Comparison of ENCODE assay signal across 23 cellular contexts in the genomic region with DNA sequence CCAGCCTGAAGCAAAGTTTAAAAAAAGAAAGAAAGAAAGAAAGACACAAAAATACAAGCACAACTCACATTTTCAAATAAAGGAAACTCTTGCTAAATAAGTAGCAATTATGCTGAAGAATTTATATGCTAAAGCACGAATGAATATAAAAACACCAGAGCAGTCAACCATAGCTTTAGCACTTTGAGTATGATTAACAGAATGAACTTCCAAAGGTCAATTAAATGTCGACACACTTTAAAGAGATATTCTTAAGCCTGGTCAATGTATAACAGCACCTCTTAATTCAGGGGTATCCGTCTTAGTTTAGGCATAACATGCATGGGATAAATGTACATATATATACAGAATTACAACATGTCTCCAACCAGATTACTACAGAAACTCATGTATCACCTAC.
A peak's percentile ranks its signal among the peaks of the same experiment; 100 is the strongest.
DNase-seq lines count a peak whose midpoint lies in the region; ATAC-seq, FAIRE-seq and TF ChIP-seq lines count a peak whose summit lies in the region.
"Had no signal": no experiment of that assay in that cellular context is flagged by ENCODE, and none has a peak within 500 bp of the region (broad histone marks: within the 10 kb centered on the region; RNA-seq: fewer than 3 reads in every experiment).

No MANE protein-coding gene starts in this region.

- CTCF ChIA-PET in Calu3 (lab: Charles Lee), result no interaction called here

- H3K4me3 ChIP-seq in retinal pigment epithelial cell (ENCODE audit: low read length), result peak overlapping the region; percentile 36
- H3K4me3 ChIP-seq: colonic mucosa had no signal

- no TSS peak for BruUV-seq in Calu3 (replicated peaks; lab: Mats Ljungman, UMichigan)

- peak overlapping the region; percentile 74 for H3K27ac Mint-ChIP-seq in Calu3 (ENCODE audit: unreplicated experiment)
- H3K27ac Mint-ChIP-seq: activated CD4-positive, alpha-beta T cell treated with anti-CD3 and anti-CD28 coated beads, Interleukin-2, amount 10 ng/mL, durations not matched to agents 7 days and 5 days; activated naive CD8-positive, alpha-beta T cell treated with anti-CD3 and anti-CD28 coated beads, Interleukin-2, amount 50 U/mL, for 24 hours; CD14-positive monocyte; T-helper 1 cell treated with Interleukin-12 subunit alpha and Interleukin-12 subunit beta and Interleukin-4 antibody, amounts not matched to agents 30 μg/mL and 1 μg/mL, for 36 hours had no signal

- peaks cover 95% of the 10 kb centered on the region for H3K36me3 Mint-ChIP-seq in Calu3 (ENCODE audit: insufficient read depth, unreplicated experiment)

- TF ChIP-seq CTCF in Calu3 (IDR thresholded peaks at IDR 0.05; ENCODE audit: unreplicated experiment) (no peak), retinal pigment epithelial cell (conservative IDR thresholded peaks at IDR 0.05; ENCODE audit: low read depth, low read length) (no peak)

- H3K9me3 Mint-ChIP-seq in Calu3 (ENCODE audit: low read depth, unreplicated experiment), result no peaks in the 10 kb centered on the region
- H3K9me3 Mint-ChIP-seq: activated naive CD8-positive, alpha-beta T cell treated with anti-CD3 and anti-CD28 coated beads, Interleukin-2, amount 50 U/mL, for 24 hours had no signal

- peaks cover 52% of the 10 kb centered on the region for H3K4me1 Mint-ChIP-seq in Calu3 (ENCODE audit: low read depth, unreplicated experiment)
- H3K4me1 Mint-ChIP-seq: activated naive CD8-positive, alpha-beta T cell treated with anti-CD3 and anti-CD28 coated beads, Interleukin-2, amount 50 U/mL, for 24 hours; CD14-positive monocyte had no signal

- FAIRE-seq in endometrium (lab: Jason Lieb, UNC), result peak; percentile 4

- intact Hi-C loops in Calu3 (cut with micrococcal nuclease; ENCODE audit: unreplicated experiment), result loop anchor here (2.0 kb wide), 1 partner anchor 38 kb away; no protein-coding TSS in a partner anchor

- peak overlapping the region; percentile 81 for H3K4me3 Mint-ChIP-seq in Calu3 (ENCODE audit: low read depth, unreplicated experiment)
- H3K4me3 Mint-ChIP-seq: activated CD4-positive, alpha-beta T cell treated with anti-CD3 and anti-CD28 coated beads, Interleukin-2, amount 10 ng/mL, durations not matched to agents 7 days and 5 days; activated naive CD8-positive, alpha-beta T cell treated with anti-CD3 and anti-CD28 coated beads, Interleukin-2, amount 50 U/mL, for 24 hours; CD14-positive monocyte; T-helper 1 cell treated with Interleukin-12 subunit alpha and Interleukin-12 subunit beta and Interleukin-4 antibody, amounts not matched to agents 30 μg/mL and 1 μg/mL, for 36 hours had no signal

- DNase-seq in Calu3 (no peak), left lobe of liver (ENCODE audit: low spot score) (no peak), retinal pigment epithelial cell (ENCODE audit: low read depth) (no peak), NCI-H1105 treated with DMSO at 0.1 percent for 48 hours (lab: John Stamatoyannopoulos, UW) (no peak), COLO668 (lab: John Stamatoyannopoulos, UW; ENCODE audit: unreplicated experiment) (no peak)
- no peak for DNase-seq in activated CD8-positive, alpha-beta memory T cell treated with anti-CD3 and anti-CD28 coated beads for 24 hours
- DNase-seq: activated CD4-positive, alpha-beta T cell treated with anti-CD3 and anti-CD28 coated beads, Interleukin-2, amount 10 ng/mL, durations not matched to agents 7 days and 5 days; activated CD8-positive, alpha-beta memory T cell treated with anti-CD3 and anti-CD28 coated beads, Interleukin-2, amount 50 U/mL, for 4 hours; activated naive CD8-positive, alpha-beta T cell treated with anti-CD3 and anti-CD28 coated beads, Interleukin-2, amount 50 U/mL, for 24 hours; colonic mucosa; hippocampal formation; midbrain; NCI-H146; NCI-H2171; NCI-H748 treated with DMSO at 0.1 percent for 48 hours; OCI-M1; SIG-M5; stimulated activated CD8-positive, alpha-beta memory T cell treated with anti-CD3 and anti-CD28 coated beads, Interleukin-4, amount 100 ng/mL, for 48 hours; substantia nigra had no signal

- no peaks in the 10 kb centered on the region for H3K27me3 Mint-ChIP-seq in Calu3 (ENCODE audit: unreplicated experiment)

- ATAC-seq in left lobe of liver (peak; percentile 78), HG03135 (IDR thresholded peaks at IDR 0.05; ENCODE audit: unreplicated experiment) (no peak)
- ATAC-seq: activated naive CD8-positive, alpha-beta T cell treated with anti-CD3 and anti-CD28 coated beads, Interleukin-2, amount 50 U/mL, for 24 hours had no signal
